Comparison of ENCODE assay signal across 8 cellular contexts in genomic region chr5:174724484-174725260, GRCh38. TPM values are rescaled to one million over a fixed set of nuclear protein-coding genes. Genes with fewer than 3 reads are reported as not detected.
DNase-seq lines count a peak whose midpoint lies in the region; ATAC-seq and TF ChIP-seq lines count a peak whose summit lies in the region.

Gene MSX2, plus strand, starts transcription at chr5:174724582. Its CDS starts 78 bp downstream, at chr5:174724660.

- peaks cover 33% of the 10 kb centered on the region for H3K4me1 ChIP-seq in HAP-1

- H3K9me3 ChIP-seq in HAP-1: no peaks in the 10 kb centered on the region

- ATAC-seq in SK-N-SH treated with all-trans-retinoic acid at 6 μM for 48 hours: peak; percentile 97
- no peak for ATAC-seq in HG03469 (IDR thresholded peaks at IDR 0.05; ENCODE audit: unreplicated experiment)

- in situ Hi-C loops in HAP-1 (cut with MboI; ENCODE audit: low sequenced_read_pairs): loop anchor here (10.0 kb wide), 1 partner anchor 140 kb away; no protein-coding TSS in a partner anchor

- no peaks in the 10 kb centered on the region for H3K27me3 ChIP-seq in HAP-1 (ENCODE audit: low read depth)

- H3K4me3 ChIP-seq in HAP-1: peak within 1 kb of the TSS; percentile 82

- DNase-seq in HAP-1 (ENCODE audit: low spot score in 2 of 2) (peak; percentile 88 to 93), dermis blood vessel endothelial cell (peak; percentile 66), kidney tubule cell (ENCODE audit: low spot score) (peak; percentile 75), cerebellar cortex (ENCODE audit: low spot score) (no peak), NCI-H1092 (lab: John Stamatoyannopoulos, UW) (no peak)
- DNase-seq in stimulated activated CD4-positive, alpha-beta T cell treated with anti-CD3 and anti-CD28 coated beads, Interleukin-12 subunit alpha, Interleukin-12 subunit beta, amount 100 ng/mL, for 4 hours: peak; percentile 18

- H3K36me3 ChIP-seq in HAP-1 (replicated peaks): 0 out of 2 replicates have a peak, but pooled peaks cover 5% of the 10 kb centered on the region

TF ChIP-seq in SK-N-SH treated with all-trans-retinoic acid at 6 μM for 48 hours, 23 proteins besides CTCF, POLR2A, EP300 and RAD21:
- 0 out of 2 replicates have a peak, but pooled peaks have one; percentile 13 for TF ChIP-seq PATZ1 (CRISPR knock-in tag; IDR thresholded peaks at IDR 0.05; ENCODE audit: borderline replicate concordance)
- TF ChIP-seq TCF4 (CRISPR knock-in tag; IDR thresholded peaks at IDR 0.05; ENCODE audit: borderline replicate concordance): no peak

RNA-seq across cellular contexts. Expression of gene MSX2, which starts in this region (rescaled TPM):
- total RNA-seq in dermis blood vessel endothelial cell: 0.05 and 0.17 TPM in 2 replicates

Comparison
In these comparisons a context has a peak if more than half of its experiments do, and no peak if none do; other contexts are left out.
1. Peak in DNase-seq in dermis blood vessel endothelial cell; RNA of the gene not detected or under 1 TPM.
2. DNase-seq: peak in HAP-1 (2 of 2), kidney tubule cell (single experiment) and stimulated activated CD4-positive, alpha-beta T cell treated with anti-CD3 and anti-CD28 coated beads, Interleukin-12 subunit alpha, Interleukin-12 subunit beta, amount 100 ng/mL, for 4 hours (single experiment); none in cerebellar cortex (single experiment) and NCI-H1092 (single experiment).